17 cellular contexts compared by ENCODE assay signal in the genomic region with DNA sequence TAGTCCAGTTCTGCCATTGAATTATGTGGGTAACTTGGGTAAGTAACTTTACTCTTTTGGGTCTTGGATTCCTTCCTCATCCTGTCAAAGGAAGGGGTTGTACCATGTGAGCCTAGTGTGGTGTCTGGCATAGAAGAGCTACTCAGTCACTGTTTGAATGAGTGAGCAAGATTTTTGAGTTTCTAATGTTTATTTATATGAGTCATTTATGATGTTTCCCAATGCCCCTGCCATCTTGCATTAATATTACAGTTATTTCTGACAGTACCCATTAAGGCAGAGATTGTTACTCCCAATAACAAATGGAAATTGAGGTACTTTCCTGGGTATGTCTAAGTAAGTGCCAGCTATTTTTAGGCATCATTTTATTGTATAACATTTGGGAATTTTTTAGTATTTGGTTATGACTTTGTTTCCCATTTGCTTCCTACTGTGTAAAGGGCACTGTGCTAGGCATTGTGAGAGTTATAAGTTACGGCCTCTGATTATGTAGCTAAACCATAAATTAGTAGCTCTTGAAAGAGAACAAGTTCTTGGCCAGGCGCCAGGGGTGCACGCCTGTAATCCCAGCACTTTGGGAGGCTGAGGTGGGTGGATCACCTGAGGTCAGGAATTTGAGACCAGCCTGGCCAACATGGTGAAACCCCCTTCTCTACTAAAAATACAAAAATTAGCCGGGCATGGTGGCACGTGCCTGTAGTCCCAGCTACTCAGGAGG. TPM values are rescaled to one million over a fixed set of nuclear protein-coding genes. Genes with fewer than 3 reads are reported as not detected.
DNase-seq lines count a peak whose midpoint lies in the region; ATAC-seq, FAIRE-seq and TF ChIP-seq lines count a peak whose summit lies in the region.
"Had no signal": no experiment of that assay in that cellular context is flagged by ENCODE, and none has a peak within 500 bp of the region (broad histone marks: within the 10 kb centered on the region; RNA-seq: fewer than 3 reads in every experiment).

No MANE protein-coding gene starts in this region.

- in situ Hi-C loops in K562 (cut with MboI): no loop called here

- 37% methylated on average over 5 of the region's 5 CpGs for WGBS in K562 (ENCODE audit: insufficient coverage, low coverage, missing lambda C conversion rate)

- H3K9me1 ChIP-seq in K562 (ENCODE audit: control insufficient read depth, insufficient read depth, low read length): no peaks in the 10 kb centered on the region

- H3K79me2 ChIP-seq in K562 (ENCODE audit: control insufficient read depth, insufficient read depth, low read length): no peaks in the 10 kb centered on the region

- H3K27me3 Mint-ChIP-seq in memory B cell: no peaks in the 10 kb centered on the region
- H3K27me3 Mint-ChIP-seq: brain had no signal

- H2AFZ ChIP-seq in K562 (ENCODE audit: low read depth, low read length): no peak overlapping the region

- no peak overlapping the region for H3K4me3 Mint-ChIP-seq in memory B cell
- H3K4me3 Mint-ChIP-seq: brain, CD14-positive monocyte had no signal

- no peak overlapping the region for H3K9ac ChIP-seq in K562 (ENCODE audit: insufficient read depth in 1 of 2, low read depth in 2 of 2, low read length in 2 of 2)

- DNase-seq in ELR (ENCODE audit: low read depth) (peak; percentile 80), MG63 (peak; percentile 31), K562 (ENCODE audit: extremely low read depth in 1 of 4, low spot score in 3 of 4) (no peak), memory B cell (ENCODE audit: low spot score in 2 of 2) (no peak), pons (ENCODE audit: low spot score) (no peak), vagina (ENCODE audit: extremely low spot score in 2 of 2) (no peak), GOT3 (lab: John Stamatoyannopoulos, UW) (no peak)
- no peak for DNase-seq in activated naive CD4-positive, alpha-beta T cell treated with anti-CD3 and anti-CD28 coated beads, Interleukin-2, amount 50 U/mL, for 72 hours (ENCODE audit: low spot score in 2 of 2)
- DNase-seq: activated CD4-positive, alpha-beta T cell treated with anti-CD3 and anti-CD28 coated beads, Interleukin-2, amount 50 U/mL, for 1 hour; hippocampal formation; Karpas-422; NCI-H2171; OCI-M1 had no signal

- TF ChIP-seq CTCF in K562 (IDR thresholded peaks at IDR 0.05 in 2 of 3, conservative IDR thresholded peaks at IDR 0.05 in 1 of 3; ENCODE audit: insufficient read depth in 2 of 3, low read depth in 1 of 3, low read length in 3 of 3) (no peak), vagina (IDR thresholded peaks at IDR 0.05) (no peak)

- ATAC-seq in K562 (no peak), memory B cell (ENCODE audit: low read depth) (no peak)
- no peak for ATAC-seq in activated naive CD4-positive, alpha-beta T cell treated with anti-CD3 and anti-CD28 coated beads, Interleukin-2, amount 50 U/mL, for 72 hours

- H3K4me1 ChIP-seq in K562 (replicated peaks in 1 of 2; ENCODE audit: control insufficient read depth in 2 of 2, insufficient read depth in 2 of 2, low read length in 2 of 2) (no peaks in the 10 kb centered on the region), vagina (peaks cover 26% of the 10 kb centered on the region)

- H3K36me3 Mint-ChIP-seq in memory B cell: peaks cover 37% of the 10 kb centered on the region
- no peaks in the 10 kb centered on the region for H3K36me3 Mint-ChIP-seq in activated naive CD4-positive, alpha-beta T cell treated with anti-CD3 and anti-CD28 coated beads, Interleukin-2, amount 50 U/mL, for 72 hours

- POLR2A ChIA-PET in K562 (lab: Yijun Ruan, JAX): interaction anchor here (0.6 to 2.1 kb wide), 4 partner anchors 11 to 103 kb away, joined by 3 to 6 read pairs (median 4); no protein-coding TSS in a partner anchor

- CTCF ChIA-PET in K562 (lab: Yijun Ruan, JAX; ENCODE audit: low intra/inter-chr PET ratio): no interaction called here

- intact Hi-C loops in K562 (cut with micrococcal nuclease): no loop called here
- intact Hi-C loops in vagina (cut with DNase I): no loop called here

- H3K27ac ChIP-seq in K562 (ENCODE audit: extremely low read depth, low read depth, low read length): no peak overlapping the region
- H3K27ac ChIP-seq in vagina: no peak overlapping the region
- H3K27ac ChIP-seq: skin epidermis had no signal

- H3K4me3 ChIP-seq in MG63: no peak overlapping the region
- H3K4me3 ChIP-seq in K562: no peak overlapping the region
- H3K4me3 ChIP-seq in vagina: no peak overlapping the region
- H3K4me3 ChIP-seq: skin epidermis had no signal

- H3K4me2 ChIP-seq in K562 (ENCODE audit: insufficient read depth, low read length): no peak overlapping the region

- H3K27me3 ChIP-seq in MG63 (no peaks in the 10 kb centered on the region), K562 (ENCODE audit: control insufficient read depth in 2 of 2, insufficient read depth in 2 of 2, low read length in 2 of 2) (no peaks in the 10 kb centered on the region), vagina (no peaks in the 10 kb centered on the region)

- H3K4me1 Mint-ChIP-seq in memory B cell: no peaks in the 10 kb centered on the region

- TF ChIP-seq EP300 in K562 (IDR thresholded peaks at IDR 0.05; ENCODE audit: low read length): no peak

- H3K36me3 ChIP-seq in MG63: peaks cover 15% of the 10 kb centered on the region
- H3K36me3 ChIP-seq in K562 (ENCODE audit: control insufficient read depth, insufficient read depth, low read length): no peaks in the 10 kb centered on the region
- peaks cover 0 to 34% of the 10 kb centered on the region in 2 donors for H3K36me3 ChIP-seq in vagina

- H3K9me3 ChIP-seq in MG63 (no peaks in the 10 kb centered on the region), K562 (replicated peaks; ENCODE audit: control insufficient read depth, insufficient read depth, low read depth, low read length) (no peaks in the 10 kb centered on the region), vagina (no peaks in the 10 kb centered on the region)

- no peak for TF ChIP-seq POLR2A in K562 (conservative IDR thresholded peaks at IDR 0.05)
- TF ChIP-seq POLR2A in vagina (IDR thresholded peaks at IDR 0.05): no peak

- no peak for FAIRE-seq in K562 (lab: Jason Lieb, UNC)

- H3K9me3 Mint-ChIP-seq in memory B cell: no peaks in the 10 kb centered on the region
- no peaks in the 10 kb centered on the region for H3K9me3 Mint-ChIP-seq in activated naive CD4-positive, alpha-beta T cell treated with anti-CD3 and anti-CD28 coated beads, Interleukin-2, amount 50 U/mL, for 72 hours
- H3K9me3 Mint-ChIP-seq: activated T-helper 2 cell treated with anti-CD3 and anti-CD28 coated beads, Interferon-gamma antibody, Interleukin-2, Interleukin-4, amounts not matched to agents 10 μg/mL and 5 μg/mL and 100 μg/mL, durations not matched to agents 14 hours and 24 hours and 36 hours; brain; CD14-positive monocyte had no signal

- H4K20me1 ChIP-seq in K562 (replicated peaks; ENCODE audit: control insufficient read depth, insufficient read depth, low read length): no peaks in the 10 kb centered on the region

- BruUV-seq in K562 (replicated peaks; lab: Mats Ljungman, UMichigan): no TSS peak

- no peak for TF ChIP-seq RAD21 in K562 (CRISPR knock-in tag; conservative IDR thresholded peaks at IDR 0.05 in 1 of 2, IDR thresholded peaks at IDR 0.05 in 1 of 2)

- H3K27ac Mint-ChIP-seq in memory B cell: peak overlapping the region; percentile 60
- H3K27ac Mint-ChIP-seq in activated naive CD4-positive, alpha-beta T cell treated with anti-CD3 and anti-CD28 coated beads, Interleukin-2, amount 50 U/mL, for 72 hours: no peak overlapping the region
- H3K27ac Mint-ChIP-seq: activated T-helper 2 cell treated with anti-CD3 and anti-CD28 coated beads, Interferon-gamma antibody, Interleukin-2, Interleukin-4, amounts not matched to agents 10 μg/mL and 5 μg/mL and 100 μg/mL, durations not matched to agents 14 hours and 24 hours and 36 hours; brain had no signal

RNA-seq across cellular contexts. Expression of gene NR1D2, which starts 23.5 kb away (rescaled TPM):
- total RNA-seq in MG63 (2014; rRNA removed; shearing (Covaris generic); ENCODE audit: low replicate concordance): 5.9 and 9.7 TPM in 2 replicates
- 2.5 and 9.3 TPM in 2 replicates for total RNA-seq in K562 (2011; cell fraction: chromatin; rRNA removed; ENCODE audit: low replicate concordance)
- 1.5 and 1.7 TPM in 2 replicates for total RNA-seq in K562 (2011; cell fraction: nucleolus; rRNA removed)
- 2.7 and 3.3 TPM in 2 replicates for total RNA-seq in K562 (2011; cell fraction: nucleoplasm; rRNA removed)
- total RNA-seq in K562 (2014; rRNA removed) (2.6 and 2.9 TPM in 2 replicates), K562 (2014; rRNA removed; fragmentation: Illumina TruSeq; extraction: Trizol) (4.8 and 5.7 TPM in 2 replicates), K562 (2015; rRNA removed; fragmentation: Illumina TruSeq; extraction: Trizol) (3.2 and 3.6 TPM in 2 replicates), K562 (2021) (4.2 and 5.5 TPM in 2 replicates), vagina (19.4 TPM)
- polyA plus RNA-seq in K562 (2011; rRNA removed) (1.6 and 2.5 TPM in 2 replicates), K562 (2014; fragmentation: Illumina TruSeq; extraction: Trizol) (3.2 and 3.3 TPM in 2 replicates), K562 (2014; fragmentation: Nextera tagmentation; extraction: Ambion mirVana) (1 to 10 TPM; 1.2 TPM), K562 (2014; rRNA removed) (1.3 and 2.2 TPM in 2 replicates)
- polyA plus RNA-seq in K562 (2011; cell fraction: cytosol; rRNA removed): 0.51 and 0.77 TPM in 2 replicates
- polyA plus RNA-seq in K562 (2011; cell fraction: nucleus; rRNA removed): 0.67 and 1.1 TPM in 2 replicates
- 1.9 and 2.7 TPM in 2 replicates for polyA plus RNA-seq in K562 (2012)
- polyA minus RNA-seq in K562 (2011; rRNA and poly(A)+ RNA removed): 11.3 and 12.5 TPM in 2 replicates
- polyA minus RNA-seq in K562 (2011; cell fraction: cytosol; rRNA and poly(A)+ RNA removed): 3.2 and 3.5 TPM in 2 replicates
- polyA minus RNA-seq in K562 (2011; cell fraction: nucleus; rRNA and poly(A)+ RNA removed): 1.3 and 2.7 TPM in 2 replicates
- total RNA-seq in activated naive CD4-positive, alpha-beta T cell treated with anti-CD3 and anti-CD28 coated beads, Interleukin-2, amount 50 U/mL, for 72 hours: 10 to 100 TPM in 1 of 2 donors, 1 to 10 TPM in 1; 2.1 to 32.7 TPM

RNA-seq across cellular contexts. Expression of gene RPL15, which starts 51.7 kb away (rescaled TPM):
- 2,383 and 4,340 TPM in 2 replicates for total RNA-seq in MG63 (2014; rRNA removed; shearing (Covaris generic); ENCODE audit: low replicate concordance)
- total RNA-seq in K562 (2011; cell fraction: chromatin; rRNA removed; ENCODE audit: low replicate concordance): 238 and 411 TPM in 2 replicates
- 765 and 867 TPM in 2 replicates for total RNA-seq in K562 (2011; cell fraction: nucleolus; rRNA removed)
- total RNA-seq in K562 (2011; cell fraction: nucleoplasm; rRNA removed): 735 and 1,463 TPM in 2 replicates
- total RNA-seq in K562 (2014; rRNA removed) (2,466 and 2,533 TPM in 2 replicates), K562 (2014; rRNA removed; fragmentation: Illumina TruSeq; extraction: Trizol) (1,923 and 2,393 TPM in 2 replicates), K562 (2015; rRNA removed; fragmentation: Illumina TruSeq; extraction: Trizol) (2,774 and 3,068 TPM in 2 replicates), K562 (2021) (2,579 and 2,753 TPM in 2 replicates), vagina (2,641 TPM)
- polyA plus RNA-seq in K562 (2011; rRNA removed) (4,017 and 4,081 TPM in 2 replicates), K562 (2014; fragmentation: Illumina TruSeq; extraction: Trizol) (3,791 and 3,928 TPM in 2 replicates), K562 (2014; fragmentation: Nextera tagmentation; extraction: Ambion mirVana) (1,000 to 10,000 TPM; 7,800 to 8,850 TPM), K562 (2014; rRNA removed) (5,148 and 5,287 TPM in 2 replicates)
- 6,575 and 7,027 TPM in 2 replicates for polyA plus RNA-seq in K562 (2011; cell fraction: cytosol; rRNA removed)
- 1,268 and 2,124 TPM in 2 replicates for polyA plus RNA-seq in K562 (2011; cell fraction: nucleus; rRNA removed)
- polyA plus RNA-seq in K562 (2012): 3,041 and 6,015 TPM in 2 replicates
- polyA minus RNA-seq in K562 (2011; rRNA and poly(A)+ RNA removed): 1,404 and 1,476 TPM in 2 replicates
- polyA minus RNA-seq in K562 (2011; cell fraction: cytosol; rRNA and poly(A)+ RNA removed): 1,271 and 1,367 TPM in 2 replicates
- polyA minus RNA-seq in K562 (2011; cell fraction: nucleus; rRNA and poly(A)+ RNA removed): 253 and 438 TPM in 2 replicates
- 1,000 to 10,000 TPM; 2,185 to 2,637 TPM for total RNA-seq in activated naive CD4-positive, alpha-beta T cell treated with anti-CD3 and anti-CD28 coated beads, Interleukin-2, amount 50 U/mL, for 72 hours

RNA-seq across cellular contexts. Expression of gene NKIRAS1, which starts 51.8 kb away (rescaled TPM):
- 9.9 and 12.9 TPM in 2 replicates for total RNA-seq in MG63 (2014; rRNA removed; shearing (Covaris generic); ENCODE audit: low replicate concordance)
- total RNA-seq in K562 (2011; cell fraction: chromatin; rRNA removed; ENCODE audit: low replicate concordance): 6.4 and 13.1 TPM in 2 replicates
- total RNA-seq in K562 (2011; cell fraction: nucleolus; rRNA removed): 4.0 and 4.3 TPM in 2 replicates
- total RNA-seq in K562 (2011; cell fraction: nucleoplasm; rRNA removed): 11.9 and 17.8 TPM in 2 replicates
- total RNA-seq in K562 (2014; rRNA removed) (5.5 and 6.1 TPM in 2 replicates), K562 (2014; rRNA removed; fragmentation: Illumina TruSeq; extraction: Trizol) (8.4 TPM in 2 replicates), K562 (2015; rRNA removed; fragmentation: Illumina TruSeq; extraction: Trizol) (10.3 and 10.8 TPM in 2 replicates), K562 (2021) (4.3 and 5.1 TPM in 2 replicates), vagina (9.1 TPM)
- polyA plus RNA-seq in K562 (2011; rRNA removed) (5.3 and 7.1 TPM in 2 replicates), K562 (2014; fragmentation: Illumina TruSeq; extraction: Trizol) (5.9 and 6.9 TPM in 2 replicates), K562 (2014; fragmentation: Nextera tagmentation; extraction: Ambion mirVana) (1 to 10 TPM; 5.5 to 5.6 TPM), K562 (2014; rRNA removed) (6.3 and 6.4 TPM in 2 replicates)
- 1.6 and 3.9 TPM in 2 replicates for polyA plus RNA-seq in K562 (2011; cell fraction: cytosol; rRNA removed)
- polyA plus RNA-seq in K562 (2011; cell fraction: nucleus; rRNA removed): 3.1 and 3.7 TPM in 2 replicates
- polyA plus RNA-seq in K562 (2012): 3.6 and 4.8 TPM in 2 replicates
- polyA minus RNA-seq in K562 (2011; rRNA and poly(A)+ RNA removed): 6.5 and 8.6 TPM in 2 replicates
- 2.4 and 2.7 TPM in 2 replicates for polyA minus RNA-seq in K562 (2011; cell fraction: cytosol; rRNA and poly(A)+ RNA removed)
- 6.5 and 9.6 TPM in 2 replicates for polyA minus RNA-seq in K562 (2011; cell fraction: nucleus; rRNA and poly(A)+ RNA removed)
- total RNA-seq in activated naive CD4-positive, alpha-beta T cell treated with anti-CD3 and anti-CD28 coated beads, Interleukin-2, amount 50 U/mL, for 72 hours: 1 to 10 TPM; 2.4 to 7.4 TPM

Comparison
In these comparisons a context has a peak if more than half of its experiments do, and no peak if none do; other contexts are left out.
1. DNase-seq: peak in ELR (single experiment) and MG63 (single experiment); none in K562 (0 of 4), memory B cell (0 of 2), pons (single experiment), vagina (0 of 2), GOT3 (single experiment) and activated naive CD4-positive, alpha-beta T cell treated with anti-CD3 and anti-CD28 coated beads, Interleukin-2, amount 50 U/mL, for 72 hours (0 of 2).